In the genomic region with DNA sequence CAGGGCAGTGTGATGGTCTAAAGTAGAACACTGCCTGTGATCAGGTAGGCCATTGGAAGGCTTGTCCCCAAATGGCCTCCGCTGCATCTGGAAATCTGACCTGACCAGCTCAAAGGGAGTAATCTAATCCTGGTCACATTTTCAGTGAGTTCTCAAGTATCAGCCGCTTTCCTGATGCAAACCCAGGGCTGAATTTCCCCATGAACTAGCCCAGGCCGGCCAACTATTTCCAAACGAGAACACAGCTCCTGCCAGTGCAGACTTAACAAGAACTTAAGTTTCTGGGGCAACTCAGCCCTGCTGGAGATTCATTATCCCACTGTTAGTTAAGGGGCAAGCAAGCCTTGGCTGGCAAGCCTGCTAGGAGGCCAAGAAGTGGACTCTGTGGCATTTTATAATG, we compare ENCODE assay signal across 26 cellular contexts. TPM values are rescaled to one million over a fixed set of nuclear protein-coding genes. Genes with fewer than 3 reads are reported as not detected.
DNase-seq lines count a peak whose midpoint lies in the region; ATAC-seq lines count a peak whose summit lies in the region.
"Had no signal": no experiment of that assay in that cellular context is flagged by ENCODE, and none has a peak within 500 bp of the region (broad histone marks: within the 10 kb centered on the region; RNA-seq: fewer than 3 reads in every experiment).

No MANE protein-coding gene starts in this region.

- no peaks in the 10 kb centered on the region for H3K27me3 Mint-ChIP-seq in T-cell

- no peak overlapping the region for H3K27ac Mint-ChIP-seq in T-cell
- H3K27ac Mint-ChIP-seq: activated CD8-positive, alpha-beta T cell treated with anti-CD3 and anti-CD28 coated beads for 36 hours; natural killer cell had no signal

- no peak overlapping the region for H3K4me3 Mint-ChIP-seq in T-cell
- H3K4me3 Mint-ChIP-seq: activated CD8-positive, alpha-beta T cell treated with anti-CD3 and anti-CD28 coated beads for 36 hours; natural killer cell had no signal

- POLR2A ChIA-PET in T-cell (lab: Charles Lee), result no interaction called here

- H3K36me3 Mint-ChIP-seq in T-cell, result no peaks in the 10 kb centered on the region
- H3K36me3 Mint-ChIP-seq: natural killer cell had no signal

- H3K27me3 ChIP-seq in right cardiac atrium (ENCODE audit: control insufficient read depth, insufficient read depth), result no peaks in the 10 kb centered on the region
- no peaks in the 10 kb centered on the region for H3K27me3 ChIP-seq in neuron (ENCODE audit: insufficient read depth, low read length)
- H3K27me3 ChIP-seq: BLaER1 had no signal

- H3K4me1 Mint-ChIP-seq in T-cell, result peaks cover 0 to 3% (median 0%) of the 10 kb centered on the region in 3 donors

- H2AFZ ChIP-seq in neuron (ENCODE audit: low read depth, low read length), result peak overlapping the region; percentile 57

- H3K9me3 Mint-ChIP-seq in T-cell, result no peaks in the 10 kb centered on the region
- H3K9me3 Mint-ChIP-seq: activated CD8-positive, alpha-beta T cell treated with anti-CD3 and anti-CD28 coated beads for 36 hours; natural killer cell had no signal

- DNase-seq in right cardiac atrium (peak in 2 of 3 donors; percentile 40 to 52), Right ventricle myocardium inferior (ENCODE audit: missing footprints) (no peak), fibroblast of gingiva (ENCODE audit: low read depth) (peak; percentile 82), T-cell (no peak)
- DNase-seq in stimulated activated CD4-positive, alpha-beta T cell treated with anti-CD3 and anti-CD28 coated beads, Interleukin-4, amount 100 ng/mL, for 24 hours, result no peak
- DNase-seq: activated CD8-positive, alpha-beta T cell treated with anti-CD3 and anti-CD28 coated beads for 36 hours; activated T-cell treated with anti-CD3 and anti-CD28 coated beads, Interleukin-2, amount 50 U/mL, for 1 hour; Caco-2; effector CD4-positive, alpha-beta T cell; erythroblast; foreskin melanocyte; islet precursor cell; lower lobe of right lung; natural killer cell; NCI-H1105 treated with DMSO at 0.1 percent for 48 hours; NK-92 treated with Interleukin-12 subunit alpha and Interleukin-12 subunit beta, amount 100 ng/mL, for 24 hours; T-helper 9 cell had no signal

- CTCF ChIA-PET in T-cell (lab: Charles Lee), result no interaction called here

- H3K4me1 ChIP-seq in right cardiac atrium (ENCODE audit: control insufficient read depth, insufficient read depth, low read length) (peaks cover 2% of the 10 kb centered on the region), neuron (ENCODE audit: insufficient read depth, low read length) (no peaks in the 10 kb centered on the region)
- H3K4me1 ChIP-seq: lower lobe of right lung had no signal

- H3K27ac ChIP-seq in right cardiac atrium (ENCODE audit: low read length), result no peak overlapping the region
- H3K27ac ChIP-seq: BLaER1, lower lobe of right lung had no signal

- ATAC-seq in right cardiac atrium (peak; percentile 29 to 54), Right ventricle myocardium inferior (no peak), T-cell (replicated peaks in 1 of 4) (no peak), GM19395 (IDR thresholded peaks at IDR 0.05; ENCODE audit: unreplicated experiment) (no peak), GM19324 (IDR thresholded peaks at IDR 0.05; ENCODE audit: low FRiP score, unreplicated experiment) (no peak)
- ATAC-seq: activated CD4-positive, CD25-positive, alpha-beta regulatory T cell treated with anti-CD3 and anti-CD28 coated beads, Interleukin-2, amount 50 U/mL, for 24 hours; activated CD8-positive, alpha-beta T cell treated with anti-CD3 and anti-CD28 coated beads for 36 hours; lower lobe of right lung; natural killer cell had no signal

- no peaks in the 10 kb centered on the region for H3K9me3 ChIP-seq in right cardiac atrium (ENCODE audit: control insufficient read depth, low read length)
- no peaks in the 10 kb centered on the region for H3K9me3 ChIP-seq in neuron (ENCODE audit: low read length)
- H3K9me3 ChIP-seq: BLaER1, Caco-2, lower lobe of right lung had no signal

- intact Hi-C loops in right cardiac atrium (cut with DNase I), result no loop called here
- intact Hi-C loops in Right ventricle myocardium inferior (cut with DNase I), result no loop called here

- H3K4me3 ChIP-seq in right cardiac atrium (ENCODE audit: low read length) (no peak overlapping the region), neuron (ENCODE audit: low read length) (no peak overlapping the region)
- H3K4me3 ChIP-seq: BLaER1, lower lobe of right lung had no signal

- WGBS in right cardiac atrium, result 72% methylated on average over 4 of the region's 4 CpGs

- no peaks in the 10 kb centered on the region for H3K36me3 ChIP-seq in neuron (ENCODE audit: insufficient read depth, low read length)
- H3K36me3 ChIP-seq: BLaER1, lower lobe of right lung had no signal

RNA-seq across cellular contexts. Expression of gene FAM180A, which starts 59.6 kb away (rescaled TPM):
- total RNA-seq in right cardiac atrium, result 10 to 100 TPM in 1 of 4 donors, 1 to 10 TPM in 3; 1.6 to 11.3 (median 8.1) TPM
- polyA plus RNA-seq in right cardiac atrium, result 3.7 TPM
- 6.1 TPM for total RNA-seq in Right ventricle myocardium inferior
- not detected for total RNA-seq in T-cell
- total RNA-seq: A673; activated CD8-positive, alpha-beta T cell treated with anti-CD3 and anti-CD28 coated beads for 36 hours; Caco-2; cerebellum; natural killer cell; pulmonary artery endothelial cell; SK-MEL-5 had no signal

Comparison
In these comparisons a context has a peak if more than half of its experiments do, and no peak if none do; other contexts are left out.
1. ATAC-seq: peak in right cardiac atrium (2 of 2); none in Right ventricle myocardium inferior (single experiment), T-cell (0 of 4), GM19395 (single experiment) and GM19324 (single experiment).
2. DNase-seq: peak in right cardiac atrium (2 of 3) and fibroblast of gingiva (single experiment); none in Right ventricle myocardium inferior (single experiment), T-cell (0 of 34) and stimulated activated CD4-positive, alpha-beta T cell treated with anti-CD3 and anti-CD28 coated beads, Interleukin-4, amount 100 ng/mL, for 24 hours (single experiment).